In the genomic region with DNA sequence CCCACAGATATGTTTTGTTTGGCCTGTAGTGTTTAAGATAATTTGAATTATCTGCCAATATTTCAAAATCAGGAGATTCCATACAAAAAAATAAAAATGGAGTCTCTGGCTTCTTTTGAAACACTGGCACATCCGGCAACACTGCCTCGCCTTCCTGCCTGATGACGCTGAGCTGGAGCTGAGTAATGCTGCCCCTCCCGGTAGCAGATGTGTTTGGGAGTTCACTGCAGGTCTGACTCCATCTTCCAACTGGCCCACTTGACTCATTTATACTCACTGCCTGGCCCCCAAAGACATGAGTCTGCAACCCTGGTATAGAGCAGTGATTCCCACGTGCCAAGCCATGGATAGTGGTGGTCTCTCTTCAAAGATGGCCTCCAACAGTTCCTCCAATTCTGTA, we compare ENCODE assay signal across 12 cellular contexts. TPM values are rescaled to one million over a fixed set of nuclear protein-coding genes. Genes with fewer than 3 reads are reported as not detected.
A peak's percentile ranks its signal among the peaks of the same experiment; 100 is the strongest.
DNase-seq lines count a peak whose midpoint lies in the region; ATAC-seq and TF ChIP-seq lines count a peak whose summit lies in the region.
"Had no signal": no experiment of that assay in that cellular context is flagged by ENCODE, and none has a peak within 500 bp of the region (broad histone marks: within the 10 kb centered on the region; RNA-seq: fewer than 3 reads in every experiment).

No MANE protein-coding gene starts in this region.

- no peaks in the 10 kb centered on the region for H3K27me3 Mint-ChIP-seq in brain
- no peaks in the 10 kb centered on the region for H3K27me3 Mint-ChIP-seq in T-cell
- no peaks in the 10 kb centered on the region for H3K27me3 Mint-ChIP-seq in stimulated activated memory B cell treated with anti-CD40 and anti-IgM and Interleukin-4, amounts not matched to agents 10 μg/mL and 1 μg/mL and 100 μg/mL, for 72 hours
- H3K27me3 Mint-ChIP-seq: activated T-cell treated with anti-CD3 and anti-CD28 coated beads, Interleukin-2, amount 50 U/mL, for 24 hours; memory B cell had no signal

- H3K27me3 ChIP-seq in hepatocyte: no peaks in the 10 kb centered on the region
- H3K27me3 ChIP-seq: thyroid gland had no signal

- no peak overlapping the region for H2AFZ ChIP-seq in hepatocyte

- H3K4me3 Mint-ChIP-seq in brain (no peak overlapping the region), T-cell (no peak overlapping the region)
- no peak overlapping the region for H3K4me3 Mint-ChIP-seq in stimulated activated memory B cell treated with anti-CD40 and anti-IgM and Interleukin-4, amounts not matched to agents 10 μg/mL and 1 μg/mL and 100 μg/mL, for 72 hours
- H3K4me3 Mint-ChIP-seq: activated T-cell treated with anti-CD3 and anti-CD28 coated beads, Interleukin-2, amount 50 U/mL, for 24 hours; memory B cell had no signal

- 83% methylated on average over 5 of the region's 5 CpGs for WGBS in hepatocyte (ENCODE audit: low lambda C conversion rate, missing lambda C conversion rate)

- peak; percentile 90 for DNase-seq in AG08395 (ENCODE audit: low spot score)
- DNase-seq in HT1080 (ENCODE audit: low read depth): peak; percentile 92
- DNase-seq in left colon: peak; percentile 9 to 26
- no peak for DNase-seq in hepatocyte (ENCODE audit: low spot score)
- DNase-seq in T-cell: no peak
- DNase-seq in NCI-H1092 treated with DMSO at 0.1 percent for 48 hours (lab: John Stamatoyannopoulos, UW): no peak
- DNase-seq: activated T-cell treated with anti-CD3 and anti-CD28 coated beads, Interleukin-2, amount 50 U/mL, for 24 hours; COR-L47 had no signal

- H3K9me2 ChIP-seq in hepatocyte (replicated peaks; ENCODE audit: insufficient read depth): no peaks in the 10 kb centered on the region

- TF ChIP-seq CTCF in brain (conservative IDR thresholded peaks at IDR 0.05) (no peak), hepatocyte (IDR thresholded peaks at IDR 0.05; ENCODE audit: poor library complexity) (no peak)

- CTCF ChIA-PET in T-cell (lab: Charles Lee): no interaction called here

- no peaks in the 10 kb centered on the region for H3K9me3 ChIP-seq in hepatocyte (ENCODE audit: low read depth)
- H3K9me3 ChIP-seq: thyroid gland had no signal

- H3K4me2 ChIP-seq in hepatocyte: no peak overlapping the region

- H3K36me3 ChIP-seq in hepatocyte (replicated peaks; ENCODE audit: insufficient read depth, low read depth): no peaks in the 10 kb centered on the region
- H3K36me3 ChIP-seq: thyroid gland had no signal

- no peak overlapping the region for H3K27ac ChIP-seq in hepatocyte
- H3K27ac ChIP-seq: thyroid gland had no signal

- H3K79me2 ChIP-seq in hepatocyte: no peaks in the 10 kb centered on the region

- no peaks in the 10 kb centered on the region for H4K20me1 ChIP-seq in hepatocyte (ENCODE audit: insufficient read depth, poor library complexity, severe bottlenecking)

- POLR2A ChIA-PET in T-cell (lab: Charles Lee): no interaction called here

- no peak overlapping the region for H3K4me3 ChIP-seq in hepatocyte
- H3K4me3 ChIP-seq: thyroid gland had no signal

- peak; percentile 67 for ATAC-seq in left colon
- no peak for ATAC-seq in T-cell (replicated peaks in 1 of 4)
- no peak for ATAC-seq in stimulated activated memory B cell treated with anti-CD40 and anti-IgM and Interleukin-4, amounts not matched to agents 10 μg/mL and 1 μg/mL and 100 μg/mL, for 72 hours

- H3K4me1 Mint-ChIP-seq in brain (peaks cover 5% of the 10 kb centered on the region), T-cell (no peaks in the 10 kb centered on the region)
- no peaks in the 10 kb centered on the region for H3K4me1 Mint-ChIP-seq in stimulated activated memory B cell treated with anti-CD40 and anti-IgM and Interleukin-4, amounts not matched to agents 10 μg/mL and 1 μg/mL and 100 μg/mL, for 72 hours
- H3K4me1 Mint-ChIP-seq: memory B cell had no signal

- H3K36me3 Mint-ChIP-seq in brain (peaks cover 11% of the 10 kb centered on the region), T-cell (no peaks in the 10 kb centered on the region)
- H3K36me3 Mint-ChIP-seq in stimulated activated memory B cell treated with anti-CD40 and anti-IgM and Interleukin-4, amounts not matched to agents 10 μg/mL and 1 μg/mL and 100 μg/mL, for 72 hours: no peaks in the 10 kb centered on the region
- H3K36me3 Mint-ChIP-seq: memory B cell had no signal

- H3K4me1 ChIP-seq in hepatocyte (ENCODE audit: insufficient read depth): no peaks in the 10 kb centered on the region
- H3K4me1 ChIP-seq: thyroid gland had no signal

- intact Hi-C loops in left colon (cut with DNase I, micrococcal nuclease): no loop called here

- H3K27ac Mint-ChIP-seq in brain (peak overlapping the region in 3 of 5 experiments; percentile 49 to 81 (median 49)), T-cell (no peak overlapping the region)
- no peak overlapping the region for H3K27ac Mint-ChIP-seq in stimulated activated memory B cell treated with anti-CD40 and anti-IgM and Interleukin-4, amounts not matched to agents 10 μg/mL and 1 μg/mL and 100 μg/mL, for 72 hours
- H3K27ac Mint-ChIP-seq: activated T-cell treated with anti-CD3 and anti-CD28 coated beads, Interleukin-2, amount 50 U/mL, for 24 hours; memory B cell had no signal

- no peaks in the 10 kb centered on the region for H3K9me3 Mint-ChIP-seq in brain
- H3K9me3 Mint-ChIP-seq in T-cell: no peaks in the 10 kb centered on the region
- no peaks in the 10 kb centered on the region for H3K9me3 Mint-ChIP-seq in stimulated activated memory B cell treated with anti-CD40 and anti-IgM and Interleukin-4, amounts not matched to agents 10 μg/mL and 1 μg/mL and 100 μg/mL, for 72 hours
- H3K9me3 Mint-ChIP-seq: activated T-cell treated with anti-CD3 and anti-CD28 coated beads, Interleukin-2, amount 50 U/mL, for 24 hours; memory B cell had no signal

RNA-seq across cellular contexts. Expression of gene CIT, which starts 7.4 kb away (rescaled TPM):
- 25.4 and 29.9 TPM in 2 replicates for total RNA-seq in HT1080 (2014; rRNA removed; shearing (Covaris generic))
- polyA plus RNA-seq in HT1080 (2015; cell fraction: cytosol; rRNA removed): 16.5 and 17.1 TPM in 2 replicates
- polyA plus RNA-seq in HT1080 (2015; cell fraction: nucleus; rRNA removed): 72.0 and 95.0 TPM in 2 replicates
- 23.4 TPM for polyA plus RNA-seq in brain (ENCODE audit: insufficient read depth, low read depth, low replicate concordance)
- 10 to 100 TPM in 1 of 2 donors, 1 to 10 TPM in 1; 5.0 to 15.9 TPM for total RNA-seq in left colon
- 3.9 and 4.4 TPM in 2 replicates for total RNA-seq in hepatocyte
- 3.6 and 3.7 TPM in 2 replicates for polyA plus RNA-seq in hepatocyte
- total RNA-seq in T-cell: 1 to 10 TPM; 1.9 to 4.5 (median 2.1) TPM

Comparison
In these comparisons a context has a peak if more than half of its experiments do, and no peak if none do; other contexts are left out.
1. DNase-seq: peak in AG08395 (single experiment), HT1080 (single experiment) and left colon (2 of 2); none in hepatocyte (single experiment), T-cell (0 of 34) and NCI-H1092 treated with DMSO at 0.1 percent for 48 hours (single experiment).
2. H3K27ac Mint-ChIP-seq: peak in brain (3 of 5); none in T-cell (0 of 2) and stimulated activated memory B cell treated with anti-CD40 and anti-IgM and Interleukin-4, amounts not matched to agents 10 μg/mL and 1 μg/mL and 100 μg/mL, for 72 hours (single experiment).